1 cellular context compared by ENCODE assay signal in the genomic region with DNA sequence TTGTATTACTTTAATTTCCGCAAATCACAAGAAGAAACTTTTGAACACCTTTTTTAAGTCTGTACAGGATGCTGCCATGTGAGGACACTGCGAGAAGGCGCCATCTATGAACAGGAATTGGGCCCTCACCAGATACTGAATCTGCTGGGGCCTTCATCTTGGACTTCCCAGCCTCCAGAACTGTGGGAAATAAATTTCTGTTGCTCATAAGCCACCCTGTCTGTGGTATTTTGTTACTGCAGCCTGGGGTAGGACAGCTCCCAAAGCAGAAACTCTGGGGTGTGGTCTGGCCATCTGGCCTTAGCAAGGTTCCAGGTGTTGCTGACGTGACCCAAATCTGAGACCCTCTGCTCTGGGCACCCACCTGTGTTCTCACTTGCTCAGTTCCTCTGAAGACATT.
TF ChIP-seq lines count a peak whose summit lies in the region.

No MANE protein-coding gene starts in this region.

TF ChIP-seq in K562, 482 proteins besides CTCF, POLR2A, EP300 and RAD21:
- TF ChIP-seq ZNF431 (CRISPR knock-in tag; IDR thresholded peaks at IDR 0.05) (no peak), ZNF445 (CRISPR knock-in tag; IDR thresholded peaks at IDR 0.05; ENCODE audit: low read depth) (no peak), PTBP1 (IDR thresholded peaks at IDR 0.05; ENCODE audit: low read depth, low read length) (no peak), CHD4 (IDR thresholded peaks at IDR 0.05; ENCODE audit: insufficient read depth, insufficient replicate concordance, low read depth, low read length, poor library complexity, severe bottlenecking) (no peak), XRCC3 (IDR thresholded peaks at IDR 0.05) (no peak), ETV6 (IDR thresholded peaks at IDR 0.05; ENCODE audit: borderline replicate concordance in 1 of 2, low read depth in 2 of 2, low read length in 1 of 2) (no peak), ETV6 (CRISPR knock-in tag; IDR thresholded peaks at IDR 0.05; ENCODE audit: borderline replicate concordance) (no peak)
- TF ChIP-seq, protein P1, sequence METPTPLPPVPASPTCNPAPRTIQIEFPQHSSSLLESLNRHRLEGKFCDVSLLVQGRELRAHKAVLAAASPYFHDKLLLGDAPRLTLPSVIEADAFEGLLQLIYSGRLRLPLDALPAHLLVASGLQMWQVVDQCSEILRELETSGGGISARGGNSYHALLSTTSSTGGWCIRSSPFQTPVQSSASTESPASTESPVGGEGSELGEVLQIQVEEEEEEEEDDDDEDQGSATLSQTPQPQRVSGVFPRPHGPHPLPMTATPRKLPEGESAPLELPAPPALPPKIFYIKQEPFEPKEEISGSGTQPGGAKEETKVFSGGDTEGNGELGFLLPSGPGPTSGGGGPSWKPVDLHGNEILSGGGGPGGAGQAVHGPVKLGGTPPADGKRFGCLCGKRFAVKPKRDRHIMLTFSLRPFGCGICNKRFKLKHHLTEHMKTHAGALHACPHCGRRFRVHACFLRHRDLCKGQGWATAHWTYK (CRISPR knock-in tag; IDR thresholded peaks at IDR 0.05) = no peak
- TF ChIP-seq, protein P2, sequence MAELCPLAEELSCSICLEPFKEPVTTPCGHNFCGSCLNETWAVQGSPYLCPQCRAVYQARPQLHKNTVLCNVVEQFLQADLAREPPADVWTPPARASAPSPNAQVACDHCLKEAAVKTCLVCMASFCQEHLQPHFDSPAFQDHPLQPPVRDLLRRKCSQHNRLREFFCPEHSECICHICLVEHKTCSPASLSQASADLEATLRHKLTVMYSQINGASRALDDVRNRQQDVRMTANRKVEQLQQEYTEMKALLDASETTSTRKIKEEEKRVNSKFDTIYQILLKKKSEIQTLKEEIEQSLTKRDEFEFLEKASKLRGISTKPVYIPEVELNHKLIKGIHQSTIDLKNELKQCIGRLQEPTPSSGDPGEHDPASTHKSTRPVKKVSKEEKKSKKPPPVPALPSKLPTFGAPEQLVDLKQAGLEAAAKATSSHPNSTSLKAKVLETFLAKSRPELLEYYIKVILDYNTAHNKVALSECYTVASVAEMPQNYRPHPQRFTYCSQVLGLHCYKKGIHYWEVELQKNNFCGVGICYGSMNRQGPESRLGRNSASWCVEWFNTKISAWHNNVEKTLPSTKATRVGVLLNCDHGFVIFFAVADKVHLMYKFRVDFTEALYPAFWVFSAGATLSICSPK (IDR thresholded peaks at IDR 0.05; ENCODE audit: borderline replicate concordance) = no peak
- TF ChIP-seq, protein P3, sequence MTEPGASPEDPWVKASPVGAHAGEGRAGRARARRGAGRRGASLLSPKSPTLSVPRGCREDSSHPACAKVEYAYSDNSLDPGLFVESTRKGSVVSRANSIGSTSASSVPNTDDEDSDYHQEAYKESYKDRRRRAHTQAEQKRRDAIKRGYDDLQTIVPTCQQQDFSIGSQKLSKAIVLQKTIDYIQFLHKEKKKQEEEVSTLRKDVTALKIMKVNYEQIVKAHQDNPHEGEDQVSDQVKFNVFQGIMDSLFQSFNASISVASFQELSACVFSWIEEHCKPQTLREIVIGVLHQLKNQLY (CRISPR knock-in tag; conservative IDR thresholded peaks at IDR 0.05) = no peak
- TF ChIP-seq, protein P4, sequence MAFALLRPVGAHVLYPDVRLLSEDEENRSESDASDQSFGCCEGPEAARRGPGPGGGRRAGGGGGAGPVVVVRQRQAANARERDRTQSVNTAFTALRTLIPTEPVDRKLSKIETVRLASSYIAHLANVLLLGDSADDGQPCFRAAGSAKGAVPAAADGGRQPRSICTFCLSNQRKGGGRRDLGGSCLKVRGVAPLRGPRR (CRISPR knock-in tag; IDR thresholded peaks at IDR 0.05) = no peak
TF ChIP-seq in K562: peak in this region for 0.
